Comparison of ENCODE assay signal across 18 cellular contexts in the genomic region with DNA sequence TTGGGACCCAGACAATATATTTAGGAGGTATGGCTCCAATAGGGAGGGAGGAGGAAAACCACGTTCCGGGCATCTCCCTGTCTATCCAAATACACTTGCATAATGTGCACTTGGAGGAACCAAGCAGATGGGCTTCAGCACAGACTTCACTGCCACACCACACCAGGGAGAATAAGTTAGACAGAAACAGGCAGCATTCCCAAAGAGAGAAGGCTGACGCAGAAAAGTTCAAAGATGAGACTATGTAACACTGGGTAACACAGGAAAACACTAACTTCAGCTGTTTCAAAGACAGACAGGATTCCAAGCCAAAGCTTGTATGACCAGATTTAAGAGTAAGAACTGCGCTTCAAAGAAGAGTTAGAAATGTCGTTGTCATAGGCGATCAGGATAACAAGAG. TPM values are rescaled to one million over a fixed set of nuclear protein-coding genes. Genes with fewer than 3 reads are reported as not detected.
"Had no signal": no experiment of that assay in that cellular context is flagged by ENCODE, and none has a peak within 500 bp of the region (broad histone marks: within the 10 kb centered on the region; RNA-seq: fewer than 3 reads in every experiment).

No MANE protein-coding gene starts in this region.

- H3K27me3 Mint-ChIP-seq: activated CD4-positive, alpha-beta T cell treated with anti-CD3 and anti-CD28 coated beads, Interleukin-2, amount 10 ng/mL, durations not matched to agents 7 days and 5 days; naive thymus-derived CD4-positive, alpha-beta T cell; stimulated activated naive CD8-positive, alpha-beta T cell treated with anti-CD3 and anti-CD28 coated beads, Interleukin-15, Interleukin-2, amounts not matched to agents 100 ng/mL and 50 ng/mL, for 24 hours; T-cell had no signal

- H3K27ac ChIP-seq: epithelial cell of prostate, gastroesophageal sphincter, heart right ventricle had no signal

- H3K4me3 Mint-ChIP-seq: activated CD4-positive, alpha-beta T cell treated with anti-CD3 and anti-CD28 coated beads, Interleukin-2, amount 10 ng/mL, durations not matched to agents 7 days and 5 days; naive thymus-derived CD4-positive, alpha-beta T cell; stimulated activated naive CD8-positive, alpha-beta T cell treated with anti-CD3 and anti-CD28 coated beads, Interleukin-15, Interleukin-2, amounts not matched to agents 100 ng/mL and 50 ng/mL, for 24 hours; T-cell had no signal

- ATAC-seq: left cardiac atrium; mucosa of descending colon; naive thymus-derived CD4-positive, alpha-beta T cell; T-cell had no signal

- H3K4me3 ChIP-seq: gastroesophageal sphincter, heart right ventricle, lung, mucosa of descending colon had no signal

- H3K4me1 ChIP-seq: gastroesophageal sphincter had no signal

- H3K9me3 Mint-ChIP-seq: activated CD4-positive, alpha-beta T cell treated with anti-CD3 and anti-CD28 coated beads, Interleukin-2, amount 10 ng/mL, durations not matched to agents 7 days and 5 days; naive thymus-derived CD4-positive, alpha-beta T cell; stimulated activated naive CD8-positive, alpha-beta T cell treated with anti-CD3 and anti-CD28 coated beads, Interleukin-15, Interleukin-2, amounts not matched to agents 100 ng/mL and 50 ng/mL, for 24 hours; T-cell had no signal

- DNase-seq: activated CD4-positive, alpha-beta T cell treated with anti-CD3 and anti-CD28 coated beads, Interleukin-2, amount 10 ng/mL, durations not matched to agents 7 days and 5 days; activated CD8-positive, alpha-beta memory T cell treated with anti-CD3 and anti-CD28 coated beads for 24 hours; activated naive CD4-positive, alpha-beta T cell treated with anti-CD3 and anti-CD28 coated beads, Interleukin-2, amount 50 U/mL, for 16 hours; heart right ventricle; left cardiac atrium; mucosa of descending colon; naive thymus-derived CD4-positive, alpha-beta T cell; small intestine; stimulated activated CD4-positive, alpha-beta T cell treated with anti-CD3 and anti-CD28 coated beads, Interleukin-4, amount 100 ng/mL, for 24 hours; T-cell; T-helper 9 cell had no signal

- H3K27me3 ChIP-seq: gastroesophageal sphincter, heart right ventricle had no signal

- H3K27ac Mint-ChIP-seq: activated CD4-positive, alpha-beta T cell treated with anti-CD3 and anti-CD28 coated beads, Interleukin-2, amount 10 ng/mL, durations not matched to agents 7 days and 5 days; stimulated activated naive CD8-positive, alpha-beta T cell treated with anti-CD3 and anti-CD28 coated beads, Interleukin-15, Interleukin-2, amounts not matched to agents 100 ng/mL and 50 ng/mL, for 24 hours had no signal

- H3K9me3 ChIP-seq: gastroesophageal sphincter, heart right ventricle, mucosa of descending colon had no signal

RNA-seq across cellular contexts. Expression of a gene that starts 19.8 kb away (rescaled TPM):
- total RNA-seq: activated CD4-positive, alpha-beta T cell treated with anti-CD3 and anti-CD28 coated beads, Interleukin-2, amount 10 ng/mL, durations not matched to agents 7 days and 5 days; dermis microvascular lymphatic vessel endothelial cell; gastroesophageal sphincter; naive thymus-derived CD4-positive, alpha-beta T cell; posterior vena cava; T-cell; ureter had no signal

RNA-seq across cellular contexts. Expression of a gene that starts 25.0 kb away (rescaled TPM):
- total RNA-seq: activated CD4-positive, alpha-beta T cell treated with anti-CD3 and anti-CD28 coated beads, Interleukin-2, amount 10 ng/mL, durations not matched to agents 7 days and 5 days; dermis microvascular lymphatic vessel endothelial cell; gastroesophageal sphincter; left cardiac atrium; mucosa of descending colon; ureter had no signal
